13 cellular contexts compared by ENCODE assay signal in genomic region chr2:210660-211059, GRCh38.
"Had no signal": no experiment of that assay in that cellular context is flagged by ENCODE, and none has a peak within 500 bp of the region (broad histone marks: within the 10 kb centered on the region; RNA-seq: fewer than 3 reads in every experiment).

No MANE protein-coding gene starts in this region.

- H3K36me3 ChIP-seq: cardiac muscle cell, heart left ventricle, pancreas, right atrium auricular region, uterus had no signal

- H3K4me3 ChIP-seq: cardiac muscle cell, heart left ventricle, pancreas, right atrium auricular region, smooth muscle cell, uterus had no signal

- DNase-seq: activated CD4-positive, alpha-beta T cell treated with anti-CD3 and anti-CD28 coated beads, Interleukin-2, amount 50 U/mL, for 48 hours; activated effector memory CD4-positive, alpha-beta T cell treated with anti-CD3 and anti-CD28 coated beads, Interleukin-2, amount 50 U/mL, for 16 hours; activated naive CD8-positive, alpha-beta T cell treated with anti-CD3 and anti-CD28 coated beads for 36 hours; activated T-cell treated with anti-CD3 and anti-CD28 coated beads, Interleukin-2, amount 50 U/mL, for 4 hours; aorta; heart left ventricle; pancreas; uterus had no signal

- H3K4me2 ChIP-seq: smooth muscle cell had no signal

- H3K27me3 ChIP-seq: cardiac muscle cell, pancreas, right atrium auricular region, uterus had no signal

- H3K9me3 ChIP-seq: pancreas, uterus had no signal

- H3K27ac Mint-ChIP-seq: activated naive CD8-positive, alpha-beta T cell treated with anti-CD3 and anti-CD28 coated beads for 36 hours; T-helper 2 cell treated with Interferon-gamma antibody and Interleukin-4, amounts not matched to agents 5 μg/mL and 100 μg/mL, for 36 hours had no signal

- ATAC-seq: activated T-cell treated with anti-CD3 and anti-CD28 coated beads, Interleukin-2, amount 50 U/mL, for 4 hours; heart left ventricle had no signal

- H3K9me3 Mint-ChIP-seq: activated T-cell treated with anti-CD3 and anti-CD28 coated beads, Interleukin-2, amount 50 U/mL, for 4 hours had no signal

- H3K4me1 Mint-ChIP-seq: neural crest cell had no signal

- H3K4me1 ChIP-seq: right atrium auricular region, uterus had no signal

- H3K27ac ChIP-seq: cardiac muscle cell, heart left ventricle, right atrium auricular region, uterus had no signal

- H3K36me3 Mint-ChIP-seq: activated naive CD8-positive, alpha-beta T cell treated with anti-CD3 and anti-CD28 coated beads for 36 hours had no signal

- H3K4me3 Mint-ChIP-seq: activated naive CD8-positive, alpha-beta T cell treated with anti-CD3 and anti-CD28 coated beads for 36 hours; activated T-cell treated with anti-CD3 and anti-CD28 coated beads, Interleukin-2, amount 50 U/mL, for 4 hours; neural crest cell; T-helper 2 cell treated with Interferon-gamma antibody and Interleukin-4, amounts not matched to agents 5 μg/mL and 100 μg/mL, for 36 hours had no signal
